9 cellular contexts compared by ENCODE assay signal in the genomic region with DNA sequence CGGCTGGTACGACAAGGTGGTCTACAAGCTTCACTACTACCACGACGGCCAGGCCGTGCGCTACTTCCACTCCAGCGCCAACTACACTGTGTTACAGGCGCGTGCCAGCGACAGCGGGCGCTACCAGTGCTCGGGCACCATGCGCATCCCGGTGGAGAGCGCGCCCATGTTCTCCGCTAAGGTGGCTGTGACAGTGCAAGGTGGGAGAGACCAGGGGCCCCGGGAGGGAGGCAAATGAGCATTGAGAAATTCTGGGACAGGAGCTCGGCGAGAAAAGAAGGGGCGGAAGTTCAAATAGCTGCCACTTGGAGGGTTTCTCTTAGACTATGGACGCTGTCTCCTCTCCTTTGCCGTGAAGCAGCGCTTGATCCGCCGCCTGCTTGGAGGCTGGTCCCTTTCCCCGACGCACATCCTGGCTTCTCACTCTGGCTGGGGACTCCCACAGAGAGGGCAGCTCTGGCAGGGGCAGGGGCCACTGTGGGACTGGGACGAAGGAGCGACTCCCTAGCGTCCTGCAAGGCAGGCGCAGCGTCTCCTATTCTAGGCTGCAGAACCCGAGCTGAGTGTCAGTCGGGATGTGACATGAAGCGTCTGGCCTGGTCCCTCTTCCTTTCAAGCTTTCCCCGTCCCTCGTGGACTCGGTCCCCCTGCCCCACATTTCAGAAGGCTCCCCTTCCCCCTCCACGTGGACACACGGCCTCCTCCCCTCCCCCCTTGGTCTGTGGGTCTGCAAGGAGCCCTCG. TPM values are rescaled to one million over a fixed set of nuclear protein-coding genes. Genes with fewer than 3 reads are reported as not detected.
DNase-seq lines count a peak whose midpoint lies in the region; ATAC-seq, FAIRE-seq and TF ChIP-seq lines count a peak whose summit lies in the region.
"Had no signal": no experiment of that assay in that cellular context is flagged by ENCODE, and none has a peak within 500 bp of the region (broad histone marks: within the 10 kb centered on the region; RNA-seq: fewer than 3 reads in every experiment).

No MANE protein-coding gene starts in this region.

- H3K9me3 ChIP-seq in kidney (ENCODE audit: control insufficient read depth in 1 of 2, low read length in 2 of 2), result no peaks in the 10 kb centered on the region

- peak; percentile 21 for TF ChIP-seq CTCF in kidney (IDR thresholded peaks at IDR 0.05; ENCODE audit: borderline replicate concordance, extremely low read depth, insufficient read depth)

- peak overlapping the region; percentile 78 to 86 for H3K4me3 ChIP-seq in kidney (ENCODE audit: low read length in 2 of 2)

- in situ Hi-C loops in Caki2 (cut with HindIII; ENCODE audit: low pct_unique_long_range_greater_than_20kb, low sequenced_read_pairs), result no loop called here

- peak; percentile 73 for DNase-seq in Caki2 (ENCODE audit: low read depth)
- DNase-seq in Kasumi-1 (lab: John Stamatoyannopoulos, UW), result peak; percentile 50 to 55
- peak; percentile 69 for DNase-seq in UCSD-AML1 (lab: John Stamatoyannopoulos, UW; ENCODE audit: unreplicated experiment)
- peak; percentile 37 for DNase-seq in central memory CD4-positive, alpha-beta T cell
- peak; percentile 86 for DNase-seq in kidney
- peak; percentile 36 to 37 for DNase-seq in stimulated activated CD4-positive, alpha-beta T cell treated with anti-CD3 and anti-CD28 coated beads, Interleukin-2, amount 100 ng/mL, for 24 hours
- no peak for DNase-seq in GM19238 (ENCODE audit: insufficient read length, low spot score)

- intact Hi-C loops in kidney (cut with DNase I), result no loop called here

- ATAC-seq in GM21515 (IDR thresholded peaks at IDR 0.05; ENCODE audit: unreplicated experiment), result peak; percentile 19

- H3K4me1 ChIP-seq in kidney (ENCODE audit: control insufficient read depth in 1 of 2, insufficient read depth in 1 of 2, low read depth in 1 of 2, low read length in 2 of 2), result peaks cover 0 to 5% of the 10 kb centered on the region in 2 donors

- peak overlapping the region; percentile 74 to 90 for H3K27ac ChIP-seq in kidney (ENCODE audit: low read depth in 2 of 2, low read length in 2 of 2)

- H3K9ac ChIP-seq in kidney (ENCODE audit: low read length in 2 of 2), result peak overlapping the region; percentile 79 to 84

- H3K36me3 ChIP-seq in kidney (ENCODE audit: control insufficient read depth in 1 of 2, insufficient read depth in 2 of 2, low read length in 2 of 2), result no peaks in the 10 kb centered on the region

- FAIRE-seq in kidney (lab: Jason Lieb, UNC), result no peak

RNA-seq across cellular contexts. Expression of gene FCRLB, which starts 4.7 kb away (rescaled TPM):
- 3.2 and 5.3 TPM in 2 replicates for total RNA-seq in Caki2 (2014; rRNA removed; shearing (Covaris generic); ENCODE audit: low replicate concordance)
- 2.3 TPM for total RNA-seq in kidney
- polyA plus RNA-seq in kidney (ENCODE audit: insufficient read depth, low read depth, low replicate concordance), result 2.8 TPM

RNA-seq across cellular contexts. Expression of gene FCRLA, which starts 19.0 kb away (rescaled TPM):
- total RNA-seq in Caki2 (2014; rRNA removed; shearing (Covaris generic); ENCODE audit: low replicate concordance), result not detected in 2 replicates
- total RNA-seq in kidney, result 1.7 TPM
- not detected for polyA plus RNA-seq in kidney (ENCODE audit: insufficient read depth, low read depth, low replicate concordance)
- total RNA-seq: dermis microvascular lymphatic vessel endothelial cell had no signal

RNA-seq across cellular contexts. Expression of gene DUSP12, which starts 23.5 kb away (rescaled TPM):
- 20.4 and 36.9 TPM in 2 replicates for total RNA-seq in Caki2 (2014; rRNA removed; shearing (Covaris generic); ENCODE audit: low replicate concordance)
- total RNA-seq in kidney, result 21.3 TPM
- polyA plus RNA-seq in kidney (ENCODE audit: insufficient read depth, low read depth, low replicate concordance), result 17.9 TPM

RNA-seq across cellular contexts. Expression of gene ATF6, which starts 40.1 kb away (rescaled TPM):
- total RNA-seq in Caki2 (2014; rRNA removed; shearing (Covaris generic); ENCODE audit: low replicate concordance), result 10.8 and 13.5 TPM in 2 replicates
- 35.6 TPM for total RNA-seq in kidney
- 11.5 TPM for polyA plus RNA-seq in kidney (ENCODE audit: insufficient read depth, low read depth, low replicate concordance)
